ENCODE assay signal across 1 cellular context in the genomic region with DNA sequence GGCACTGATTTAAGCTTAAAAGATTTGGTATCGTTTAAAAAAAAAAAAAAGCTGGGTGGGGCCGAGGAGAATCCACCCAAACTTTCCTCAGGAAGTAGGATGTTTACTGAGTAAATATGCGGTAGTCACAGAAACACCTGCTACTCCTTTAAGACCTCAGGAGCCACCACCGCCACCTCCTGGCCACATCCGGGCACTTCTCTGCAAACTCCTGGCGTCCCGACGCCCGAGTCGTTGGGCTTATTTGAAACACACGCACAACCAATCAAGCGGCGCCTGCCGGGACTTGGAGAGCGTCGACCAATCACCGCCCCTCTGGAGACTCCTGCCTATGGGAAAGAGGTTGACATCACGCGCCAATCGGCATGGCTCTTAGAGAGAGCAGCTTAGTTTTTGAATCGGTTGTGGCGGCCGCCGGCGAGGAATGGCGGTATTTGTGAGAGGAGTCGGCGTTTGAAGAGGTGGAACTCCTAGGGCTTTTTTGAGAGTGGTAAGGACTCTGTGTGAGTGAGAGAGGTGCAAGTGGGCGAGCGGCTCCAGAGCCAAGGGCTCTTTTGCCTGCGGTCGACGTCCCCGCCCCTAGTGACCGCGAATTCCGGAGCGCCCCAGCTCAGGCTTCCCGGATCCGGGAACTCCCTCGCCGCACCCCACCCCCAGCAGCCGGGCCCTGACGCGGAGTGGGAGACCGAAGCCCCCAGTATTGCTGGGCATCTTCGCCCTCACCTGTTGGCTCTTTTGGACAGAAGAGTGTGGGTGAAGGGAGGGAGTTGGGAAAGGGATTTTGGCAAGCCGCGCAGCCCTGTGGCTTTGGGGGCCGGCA.
A peak's percentile ranks its signal among the peaks of the same experiment; 100 is the strongest.
TF ChIP-seq lines count a peak whose summit lies in the region.

A gene with protein sequence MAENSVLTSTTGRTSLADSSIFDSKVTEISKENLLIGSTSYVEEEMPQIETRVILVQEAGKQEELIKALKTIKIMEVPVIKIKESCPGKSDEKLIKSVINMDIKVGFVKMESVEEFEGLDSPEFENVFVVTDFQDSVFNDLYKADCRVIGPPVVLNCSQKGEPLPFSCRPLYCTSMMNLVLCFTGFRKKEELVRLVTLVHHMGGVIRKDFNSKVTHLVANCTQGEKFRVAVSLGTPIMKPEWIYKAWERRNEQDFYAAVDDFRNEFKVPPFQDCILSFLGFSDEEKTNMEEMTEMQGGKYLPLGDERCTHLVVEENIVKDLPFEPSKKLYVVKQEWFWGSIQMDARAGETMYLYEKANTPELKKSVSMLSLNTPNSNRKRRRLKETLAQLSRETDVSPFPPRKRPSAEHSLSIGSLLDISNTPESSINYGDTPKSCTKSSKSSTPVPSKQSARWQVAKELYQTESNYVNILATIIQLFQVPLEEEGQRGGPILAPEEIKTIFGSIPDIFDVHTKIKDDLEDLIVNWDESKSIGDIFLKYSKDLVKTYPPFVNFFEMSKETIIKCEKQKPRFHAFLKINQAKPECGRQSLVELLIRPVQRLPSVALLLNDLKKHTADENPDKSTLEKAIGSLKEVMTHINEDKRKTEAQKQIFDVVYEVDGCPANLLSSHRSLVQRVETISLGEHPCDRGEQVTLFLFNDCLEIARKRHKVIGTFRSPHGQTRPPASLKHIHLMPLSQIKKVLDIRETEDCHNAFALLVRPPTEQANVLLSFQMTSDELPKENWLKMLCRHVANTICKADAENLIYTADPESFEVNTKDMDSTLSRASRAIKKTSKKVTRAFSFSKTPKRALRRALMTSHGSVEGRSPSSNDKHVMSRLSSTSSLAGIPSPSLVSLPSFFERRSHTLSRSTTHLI (plus strand): TSS at position 359 of the 820 bp plus-strand sequence. CDS start 3,805 bp downstream, outside the sequence.

TF ChIP-seq in HepG2, 621 proteins besides CTCF, POLR2A, EP300 and RAD21 (continued from another document and continues in another):
- TF ChIP-seq, protein P1, sequence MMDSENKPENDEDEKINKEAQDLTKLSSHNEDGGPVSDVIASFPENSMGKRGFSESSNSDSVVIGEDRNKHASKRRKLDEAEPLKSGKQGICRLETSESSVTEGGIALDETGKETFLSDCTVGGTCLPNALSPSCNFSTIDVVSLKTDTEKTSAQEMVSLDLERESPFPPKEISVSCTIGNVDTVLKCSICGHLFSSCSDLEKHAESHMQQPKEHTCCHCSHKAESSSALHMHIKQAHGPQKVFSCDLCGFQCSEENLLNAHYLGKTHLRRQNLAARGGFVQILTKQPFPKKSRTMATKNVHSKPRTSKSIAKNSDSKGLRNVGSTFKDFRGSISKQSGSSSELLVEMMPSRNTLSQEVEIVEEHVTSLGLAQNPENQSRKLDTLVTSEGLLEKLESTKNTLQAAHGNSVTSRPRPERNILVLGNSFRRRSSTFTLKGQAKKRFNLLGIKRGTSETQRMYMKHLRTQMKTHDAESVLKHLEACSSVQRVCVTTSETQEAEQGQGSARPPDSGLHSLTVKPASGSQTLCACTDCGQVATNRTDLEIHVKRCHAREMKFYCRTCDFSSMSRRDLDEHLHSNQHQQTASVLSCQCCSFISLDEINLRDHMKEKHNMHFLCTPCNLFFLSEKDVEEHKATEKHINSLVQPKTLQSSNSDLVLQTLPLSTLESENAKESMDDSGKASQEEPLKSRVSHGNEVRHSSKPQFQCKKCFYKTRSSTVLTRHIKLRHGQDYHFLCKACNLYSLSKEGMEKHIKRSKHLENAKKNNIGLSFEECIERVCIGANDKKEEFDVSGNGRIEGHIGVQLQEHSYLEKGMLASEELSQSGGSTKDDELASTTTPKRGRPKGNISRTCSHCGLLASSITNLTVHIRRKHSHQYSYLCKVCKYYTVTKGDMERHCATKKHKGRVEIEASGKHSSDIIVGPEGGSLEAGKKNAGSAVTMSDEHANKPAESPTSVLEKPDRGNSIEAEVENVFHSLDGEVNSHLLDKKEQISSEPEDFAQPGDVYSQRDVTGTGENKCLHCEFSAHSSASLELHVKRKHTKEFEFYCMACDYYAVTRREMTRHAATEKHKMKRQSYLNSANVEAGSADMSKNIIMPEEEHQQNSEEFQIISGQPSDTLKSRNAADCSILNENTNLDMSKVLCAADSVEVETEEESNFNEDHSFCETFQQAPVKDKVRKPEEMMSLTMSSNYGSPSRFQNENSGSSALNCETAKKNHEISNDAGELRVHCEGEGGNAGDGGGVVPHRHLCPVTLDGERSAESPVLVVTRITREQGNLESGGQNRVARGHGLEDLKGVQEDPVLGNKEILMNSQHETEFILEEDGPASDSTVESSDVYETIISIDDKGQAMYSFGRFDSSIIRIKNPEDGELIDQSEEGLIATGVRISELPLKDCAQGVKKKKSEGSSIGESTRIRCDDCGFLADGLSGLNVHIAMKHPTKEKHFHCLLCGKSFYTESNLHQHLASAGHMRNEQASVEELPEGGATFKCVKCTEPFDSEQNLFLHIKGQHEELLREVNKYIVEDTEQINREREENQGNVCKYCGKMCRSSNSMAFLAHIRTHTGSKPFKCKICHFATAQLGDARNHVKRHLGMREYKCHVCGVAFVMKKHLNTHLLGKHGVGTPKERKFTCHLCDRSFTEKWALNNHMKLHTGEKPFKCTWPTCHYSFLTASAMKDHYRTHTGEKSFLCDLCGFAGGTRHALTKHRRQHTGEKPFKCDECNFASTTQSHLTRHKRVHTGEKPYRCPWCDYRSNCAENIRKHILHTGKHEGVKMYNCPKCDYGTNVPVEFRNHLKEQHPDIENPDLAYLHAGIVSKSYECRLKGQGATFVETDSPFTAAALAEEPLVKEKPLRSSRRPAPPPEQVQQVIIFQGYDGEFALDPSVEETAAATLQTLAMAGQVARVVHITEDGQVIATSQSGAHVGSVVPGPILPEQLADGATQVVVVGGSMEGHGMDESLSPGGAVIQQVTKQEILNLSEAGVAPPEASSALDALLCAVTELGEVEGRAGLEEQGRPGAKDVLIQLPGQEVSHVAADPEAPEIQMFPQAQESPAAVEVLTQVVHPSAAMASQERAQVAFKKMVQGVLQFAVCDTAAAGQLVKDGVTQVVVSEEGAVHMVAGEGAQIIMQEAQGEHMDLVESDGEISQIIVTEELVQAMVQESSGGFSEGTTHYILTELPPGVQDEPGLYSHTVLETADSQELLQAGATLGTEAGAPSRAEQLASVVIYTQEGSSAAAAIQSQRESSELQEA (CRISPR knock-in tag; IDR thresholded peaks at IDR 0.05; ENCODE audit: not compliant biosample characterization) = no peak
- TF ChIP-seq AKAP8 (CRISPR knock-in tag; IDR thresholded peaks at IDR 0.05) (no peak), ZNF337 (CRISPR knock-in tag; IDR thresholded peaks at IDR 0.05; ENCODE audit: borderline replicate concordance, low read depth) (no peak), ZNF562 (CRISPR knock-in tag; IDR thresholded peaks at IDR 0.05; ENCODE audit: borderline replicate concordance) (no peak), MXI1 (IDR thresholded peaks at IDR 0.05; ENCODE audit: borderline replicate concordance, low read depth, low read length) (peak; percentile 77; the same call in 1 of the 3 replicates), FOXK2 (IDR thresholded peaks at IDR 0.05) (no peak), AGO2 (optimal IDR thresholded peaks at IDR 0.05; ENCODE audit: low read depth, low read length) (peak; percentile 50), PHB2 (IDR thresholded peaks at IDR 0.05; ENCODE audit: partially characterized antibody) (no peak), GLI4 (CRISPR knock-in tag; IDR thresholded peaks at IDR 0.05; ENCODE audit: borderline replicate concordance) (no peak), FOXP1 (IDR thresholded peaks at IDR 0.05) (no peak), FOXP1 (CRISPR knock-in tag; IDR thresholded peaks at IDR 0.05) (peak; percentile 70; the same call in 1 of the 2 replicates), CCAR2 (optimal IDR thresholded peaks at IDR 0.05; ENCODE audit: low read depth, low read length) (no peak), IKZF4 (CRISPR knock-in tag; IDR thresholded peaks at IDR 0.05; ENCODE audit: borderline replicate concordance, low read depth, not compliant biosample characterization) (no peak), CENPT (CRISPR knock-in tag; IDR thresholded peaks at IDR 0.05; ENCODE audit: low read depth) (no peak), ZKSCAN5 (CRISPR knock-in tag; IDR thresholded peaks at IDR 0.05) (no peak), SOX5 (CRISPR knock-in tag; IDR thresholded peaks at IDR 0.05; ENCODE audit: borderline replicate concordance) (peak; percentile 59; the same call in 1 of the 2 replicates), ZNF567 (CRISPR knock-in tag; IDR thresholded peaks at IDR 0.05; ENCODE audit: borderline replicate concordance) (no peak), RFXAP (CRISPR knock-in tag; IDR thresholded peaks at IDR 0.05; ENCODE audit: borderline replicate concordance) (peak; percentile 70; the same call in 1 of the 2 replicates), ZNF616 (CRISPR knock-in tag; IDR thresholded peaks at IDR 0.05; ENCODE audit: low read depth) (no peak), ZKSCAN1 (IDR thresholded peaks at IDR 0.05; ENCODE audit: low read length) (no peak), RORA (CRISPR knock-in tag; IDR thresholded peaks at IDR 0.05) (no peak), ISX (CRISPR knock-in tag; conservative IDR thresholded peaks at IDR 0.05) (no peak; the same call in 1 of the 2 replicates), ZC3H4 (CRISPR knock-in tag; IDR thresholded peaks at IDR 0.05; ENCODE audit: borderline replicate concordance) (no peak), ZNF724P (CRISPR knock-in tag; IDR thresholded peaks at IDR 0.05; ENCODE audit: borderline replicate concordance) (no peak), ZNF615 (CRISPR knock-in tag; IDR thresholded peaks at IDR 0.05; ENCODE audit: borderline replicate concordance) (no peak), HMG20B (CRISPR knock-in tag; conservative IDR thresholded peaks at IDR 0.05) (peak; percentile 17; the same call in 1 of the 2 replicates), IRF2 (CRISPR knock-in tag; IDR thresholded peaks at IDR 0.05) (peak; percentile 49; the same call in 1 of the 2 replicates)
- TF ChIP-seq, protein P2, sequence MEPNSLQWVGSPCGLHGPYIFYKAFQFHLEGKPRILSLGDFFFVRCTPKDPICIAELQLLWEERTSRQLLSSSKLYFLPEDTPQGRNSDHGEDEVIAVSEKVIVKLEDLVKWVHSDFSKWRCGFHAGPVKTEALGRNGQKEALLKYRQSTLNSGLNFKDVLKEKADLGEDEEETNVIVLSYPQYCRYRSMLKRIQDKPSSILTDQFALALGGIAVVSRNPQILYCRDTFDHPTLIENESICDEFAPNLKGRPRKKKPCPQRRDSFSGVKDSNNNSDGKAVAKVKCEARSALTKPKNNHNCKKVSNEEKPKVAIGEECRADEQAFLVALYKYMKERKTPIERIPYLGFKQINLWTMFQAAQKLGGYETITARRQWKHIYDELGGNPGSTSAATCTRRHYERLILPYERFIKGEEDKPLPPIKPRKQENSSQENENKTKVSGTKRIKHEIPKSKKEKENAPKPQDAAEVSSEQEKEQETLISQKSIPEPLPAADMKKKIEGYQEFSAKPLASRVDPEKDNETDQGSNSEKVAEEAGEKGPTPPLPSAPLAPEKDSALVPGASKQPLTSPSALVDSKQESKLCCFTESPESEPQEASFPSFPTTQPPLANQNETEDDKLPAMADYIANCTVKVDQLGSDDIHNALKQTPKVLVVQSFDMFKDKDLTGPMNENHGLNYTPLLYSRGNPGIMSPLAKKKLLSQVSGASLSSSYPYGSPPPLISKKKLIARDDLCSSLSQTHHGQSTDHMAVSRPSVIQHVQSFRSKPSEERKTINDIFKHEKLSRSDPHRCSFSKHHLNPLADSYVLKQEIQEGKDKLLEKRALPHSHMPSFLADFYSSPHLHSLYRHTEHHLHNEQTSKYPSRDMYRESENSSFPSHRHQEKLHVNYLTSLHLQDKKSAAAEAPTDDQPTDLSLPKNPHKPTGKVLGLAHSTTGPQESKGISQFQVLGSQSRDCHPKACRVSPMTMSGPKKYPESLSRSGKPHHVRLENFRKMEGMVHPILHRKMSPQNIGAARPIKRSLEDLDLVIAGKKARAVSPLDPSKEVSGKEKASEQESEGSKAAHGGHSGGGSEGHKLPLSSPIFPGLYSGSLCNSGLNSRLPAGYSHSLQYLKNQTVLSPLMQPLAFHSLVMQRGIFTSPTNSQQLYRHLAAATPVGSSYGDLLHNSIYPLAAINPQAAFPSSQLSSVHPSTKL (CRISPR knock-in tag; IDR thresholded peaks at IDR 0.05) = peak; percentile 77
- TF ChIP-seq, protein P3, sequence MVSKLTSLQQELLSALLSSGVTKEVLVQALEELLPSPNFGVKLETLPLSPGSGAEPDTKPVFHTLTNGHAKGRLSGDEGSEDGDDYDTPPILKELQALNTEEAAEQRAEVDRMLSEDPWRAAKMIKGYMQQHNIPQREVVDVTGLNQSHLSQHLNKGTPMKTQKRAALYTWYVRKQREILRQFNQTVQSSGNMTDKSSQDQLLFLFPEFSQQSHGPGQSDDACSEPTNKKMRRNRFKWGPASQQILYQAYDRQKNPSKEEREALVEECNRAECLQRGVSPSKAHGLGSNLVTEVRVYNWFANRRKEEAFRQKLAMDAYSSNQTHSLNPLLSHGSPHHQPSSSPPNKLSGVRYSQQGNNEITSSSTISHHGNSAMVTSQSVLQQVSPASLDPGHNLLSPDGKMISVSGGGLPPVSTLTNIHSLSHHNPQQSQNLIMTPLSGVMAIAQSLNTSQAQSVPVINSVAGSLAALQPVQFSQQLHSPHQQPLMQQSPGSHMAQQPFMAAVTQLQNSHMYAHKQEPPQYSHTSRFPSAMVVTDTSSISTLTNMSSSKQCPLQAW (CRISPR knock-in tag; IDR thresholded peaks at IDR 0.05) = 0 out of 2 replicates have a peak, but pooled peaks have one; percentile 50
- TF ChIP-seq, protein P4, sequence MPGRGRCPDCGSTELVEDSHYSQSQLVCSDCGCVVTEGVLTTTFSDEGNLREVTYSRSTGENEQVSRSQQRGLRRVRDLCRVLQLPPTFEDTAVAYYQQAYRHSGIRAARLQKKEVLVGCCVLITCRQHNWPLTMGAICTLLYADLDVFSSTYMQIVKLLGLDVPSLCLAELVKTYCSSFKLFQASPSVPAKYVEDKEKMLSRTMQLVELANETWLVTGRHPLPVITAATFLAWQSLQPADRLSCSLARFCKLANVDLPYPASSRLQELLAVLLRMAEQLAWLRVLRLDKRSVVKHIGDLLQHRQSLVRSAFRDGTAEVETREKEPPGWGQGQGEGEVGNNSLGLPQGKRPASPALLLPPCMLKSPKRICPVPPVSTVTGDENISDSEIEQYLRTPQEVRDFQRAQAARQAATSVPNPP (CRISPR knock-in tag; IDR thresholded peaks at IDR 0.05) = no peak
- TF ChIP-seq, protein P5, sequence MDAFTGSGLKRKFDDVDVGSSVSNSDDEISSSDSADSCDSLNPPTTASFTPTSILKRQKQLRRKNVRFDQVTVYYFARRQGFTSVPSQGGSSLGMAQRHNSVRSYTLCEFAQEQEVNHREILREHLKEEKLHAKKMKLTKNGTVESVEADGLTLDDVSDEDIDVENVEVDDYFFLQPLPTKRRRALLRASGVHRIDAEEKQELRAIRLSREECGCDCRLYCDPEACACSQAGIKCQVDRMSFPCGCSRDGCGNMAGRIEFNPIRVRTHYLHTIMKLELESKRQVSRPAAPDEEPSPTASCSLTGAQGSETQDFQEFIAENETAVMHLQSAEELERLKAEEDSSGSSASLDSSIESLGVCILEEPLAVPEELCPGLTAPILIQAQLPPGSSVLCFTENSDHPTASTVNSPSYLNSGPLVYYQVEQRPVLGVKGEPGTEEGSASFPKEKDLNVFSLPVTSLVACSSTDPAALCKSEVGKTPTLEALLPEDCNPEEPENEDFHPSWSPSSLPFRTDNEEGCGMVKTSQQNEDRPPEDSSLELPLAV (CRISPR knock-in tag; conservative IDR thresholded peaks at IDR 0.05; ENCODE audit: low read depth) = no peak
- TF ChIP-seq, protein P6, sequence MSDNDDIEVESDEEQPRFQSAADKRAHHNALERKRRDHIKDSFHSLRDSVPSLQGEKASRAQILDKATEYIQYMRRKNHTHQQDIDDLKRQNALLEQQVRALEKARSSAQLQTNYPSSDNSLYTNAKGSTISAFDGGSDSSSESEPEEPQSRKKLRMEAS (IDR thresholded peaks at IDR 0.05) = no peak; the same call in 1 of the 2 replicates
